Comparison of ENCODE assay signal across 8 cellular contexts in genomic region chr6:116277124-116277523, GRCh38. TPM values are rescaled to one million over a fixed set of nuclear protein-coding genes. Genes with fewer than 3 reads are reported as not detected.
DNase-seq lines count a peak whose midpoint lies in the region; ATAC-seq and TF ChIP-seq lines count a peak whose summit lies in the region.

No MANE protein-coding gene starts in this region.

- H3K9me3 Mint-ChIP-seq in naive B cell, result no peaks in the 10 kb centered on the region

- TF ChIP-seq CTCF in AG04450 (IDR thresholded peaks at IDR 0.05; ENCODE audit: low read depth, low read length) (no peak), cardiac fibroblast (IDR thresholded peaks at IDR 0.05; ENCODE audit: low read depth, low read length) (no peak)

- H3K27ac ChIP-seq in AG04450 (ENCODE audit: low read depth, low read length), result no peak overlapping the region
- no peak overlapping the region for H3K27ac ChIP-seq in HUES64 (ENCODE audit: low read depth, low read length)

- ATAC-seq in naive B cell (ENCODE audit: low read depth in 2 of 2) (no peak), HG02884 (IDR thresholded peaks at IDR 0.05; ENCODE audit: unreplicated experiment) (no peak), GM19455 (IDR thresholded peaks at IDR 0.05; ENCODE audit: unreplicated experiment) (no peak)

- no peak for DNase-seq in AG04450 (ENCODE audit: low read depth, low spot score)
- no peak for DNase-seq in cardiac fibroblast (ENCODE audit: low read depth in 2 of 2)
- no peak for DNase-seq in naive B cell
- no peak for DNase-seq in COLO668 (lab: John Stamatoyannopoulos, UW; ENCODE audit: unreplicated experiment)
- no peak for DNase-seq in NCI-H82 (lab: John Stamatoyannopoulos, UW)

- H3K9ac ChIP-seq in HUES64 (ENCODE audit: low read depth, low read length), result peak overlapping the region; percentile 1; the same call in 1 of the 2 replicates

- H3K4me1 Mint-ChIP-seq in naive B cell, result peaks cover 46 to 86% (median 72%) of the 10 kb centered on the region in 3 donors

- H3K9me3 ChIP-seq in AG04450 (ENCODE audit: control insufficient read depth, insufficient read depth, low read length) (no peaks in the 10 kb centered on the region; the same call in 1 of the 2 replicates), HUES64 (ENCODE audit: insufficient read depth, low read depth, low read length) (no peaks in the 10 kb centered on the region)

- H3K36me3 Mint-ChIP-seq in naive B cell, result peaks cover 16 to 21% of the 10 kb centered on the region in 2 donors

- H3K27me3 ChIP-seq in AG04450 (ENCODE audit: control insufficient read depth, insufficient read depth, low read length) (no peaks in the 10 kb centered on the region), HUES64 (ENCODE audit: insufficient read depth, low read length) (no peaks in the 10 kb centered on the region)

- no peaks in the 10 kb centered on the region for H3K27me3 Mint-ChIP-seq in naive B cell

- peak overlapping the region; percentile 89 to 100 (median 98) for H3K4me3 Mint-ChIP-seq in naive B cell

- H3K4me3 ChIP-seq in AG04450 (ENCODE audit: low read depth, low read length) (peak overlapping the region; percentile 88), HUES64 (ENCODE audit: low read length) (peak overlapping the region; percentile 41), cardiac fibroblast (replicated peaks in 1 of 2; ENCODE audit: low read depth in 2 of 2, low read length in 2 of 2) (peak overlapping the region; percentile 27 to 61)

- peak overlapping the region in 5 of 6 donors; percentile 1 to 96 (median 83) for H3K27ac Mint-ChIP-seq in naive B cell

- H3K36me3 ChIP-seq in HUES64 (ENCODE audit: insufficient read depth, low read length), result peaks cover 15% of the 10 kb centered on the region

- POLR2A ChIA-PET in AG04450 (lab: Yijun Ruan, JAX), result no interaction called here

- peaks cover 29% of the 10 kb centered on the region for H3K4me1 ChIP-seq in HUES64 (ENCODE audit: insufficient read depth, low read length)

- CTCF ChIA-PET in AG04450 (lab: Charles Lee), result interaction anchor here (0.6 to 5.4 kb wide), 7 partner anchors 8 to 301 kb away, joined by 4 to 66 read pairs (median 15); no protein-coding TSS in a partner anchor

- 73% methylated on average over 3 of the region's 3 CpGs for WGBS in HUES64

RNA-seq across cellular contexts. Expression of gene TSPYL1, which starts 2.6 kb away (rescaled TPM):
- polyA plus RNA-seq in AG04450 (2011; rRNA removed), result 65.9 and 71.9 TPM in 2 replicates
- polyA minus RNA-seq in AG04450 (2011; rRNA and poly(A)+ RNA removed), result 100 and 123 TPM in 2 replicates
- polyA plus RNA-seq in HUES64 (2013, experiment 1 of 2), result 42.9 TPM
- polyA plus RNA-seq in HUES64 (2013, experiment 2 of 2), result 44.1 TPM
- 10 to 100 TPM; 51.5 to 94.2 (median 68.1) TPM for polyA plus RNA-seq in naive B cell (ENCODE audit: low read depth in 6 of 6)

RNA-seq across cellular contexts. Expression of gene TSPYL4, which starts 23.2 kb away (rescaled TPM):
- polyA plus RNA-seq in AG04450 (2011; rRNA removed), result 22.0 and 25.1 TPM in 2 replicates
- 22.9 and 25.9 TPM in 2 replicates for polyA minus RNA-seq in AG04450 (2011; rRNA and poly(A)+ RNA removed)
- polyA plus RNA-seq in HUES64 (2013, experiment 1 of 2), result 17.7 TPM
- 17.5 TPM for polyA plus RNA-seq in HUES64 (2013, experiment 2 of 2)
- 10 to 100 TPM; 11.6 to 17.8 (median 14.4) TPM for polyA plus RNA-seq in naive B cell (ENCODE audit: low read depth in 6 of 6)
